ENCODE assay signal across 15 cellular contexts in the genomic region with DNA sequence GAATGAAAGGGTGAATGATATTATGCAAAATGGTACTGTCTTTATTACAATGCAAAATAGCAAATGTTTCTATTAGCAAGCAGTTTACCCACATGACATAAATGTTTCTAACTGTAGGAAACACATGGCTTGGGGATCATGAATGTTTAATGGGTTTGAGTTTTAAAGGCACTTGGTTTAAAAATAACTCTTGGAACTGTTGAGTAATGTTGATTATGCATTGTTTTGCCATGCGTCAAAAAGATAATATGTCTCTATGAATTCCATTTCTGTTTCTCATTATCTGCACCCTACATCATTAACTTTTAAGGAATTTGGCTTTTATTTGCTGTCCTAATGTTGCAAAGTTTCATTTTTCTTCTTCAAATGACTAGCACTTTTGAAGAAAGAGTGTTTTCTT.
DNase-seq lines count a peak whose midpoint lies in the region; TF ChIP-seq lines count a peak whose summit lies in the region.
"Had no signal": no experiment of that assay in that cellular context is flagged by ENCODE, and none has a peak within 500 bp of the region (broad histone marks: within the 10 kb centered on the region; RNA-seq: fewer than 3 reads in every experiment).

No MANE protein-coding gene starts in this region.

- CTCF ChIA-PET in MCF 10A (lab: Yijun Ruan, JAX): no interaction called here

- H3K36me3 Mint-ChIP-seq in MCF 10A (ENCODE audit: insufficient read depth, unreplicated experiment): no peaks in the 10 kb centered on the region

- POLR2A ChIA-PET in MCF 10A (lab: Yijun Ruan, JAX): interaction anchor here (0.6 kb wide), 1 partner anchor 81 kb away, joined by 4 read pairs; no protein-coding TSS in a partner anchor

- H3K27ac ChIP-seq in breast epithelium (no peak overlapping the region), smooth muscle cell (ENCODE audit: low read depth) (peak overlapping the region; percentile 65)
- H3K27ac ChIP-seq: suprapubic skin had no signal

- no peaks in the 10 kb centered on the region for H4K20me1 ChIP-seq in smooth muscle cell (ENCODE audit: low read depth)

- H3K27ac Mint-ChIP-seq in MCF 10A (ENCODE audit: low read depth, unreplicated experiment): peak overlapping the region; percentile 65
- H3K27ac Mint-ChIP-seq: activated CD4-positive, alpha-beta memory T cell treated with anti-CD3 and anti-CD28 coated beads, Interleukin-2, amount 10 ng/mL, durations not matched to agents 7 days and 5 days; activated naive CD4-positive, alpha-beta T cell treated with anti-CD3 and anti-CD28 coated beads for 36 hours; dendritic cell treated with granulocyte-macrophage colony-stimulating factor and Interleukin-4, amounts not matched to agents 40 ng/mL and 50 ng/mL, for 4 days; T-helper 1 cell treated with Interleukin-12 subunit alpha and Interleukin-12 subunit beta and Interleukin-4 antibody, amounts not matched to agents 30 μg/mL and 1 μg/mL, for 36 hours had no signal

- no peak overlapping the region for H3K4me3 Mint-ChIP-seq in MCF 10A (ENCODE audit: unreplicated experiment)
- H3K4me3 Mint-ChIP-seq: activated CD4-positive, alpha-beta memory T cell treated with anti-CD3 and anti-CD28 coated beads, Interleukin-2, amount 10 ng/mL, durations not matched to agents 7 days and 5 days; activated naive CD4-positive, alpha-beta T cell treated with anti-CD3 and anti-CD28 coated beads for 36 hours; dendritic cell treated with granulocyte-macrophage colony-stimulating factor and Interleukin-4, amounts not matched to agents 40 ng/mL and 50 ng/mL, for 4 days; T-helper 1 cell treated with Interleukin-12 subunit alpha and Interleukin-12 subunit beta and Interleukin-4 antibody, amounts not matched to agents 30 μg/mL and 1 μg/mL, for 36 hours had no signal

- H3K9ac ChIP-seq in adipocyte (ENCODE audit: low read length): peak overlapping the region; percentile 50
- no peak overlapping the region for H3K9ac ChIP-seq in smooth muscle cell (ENCODE audit: low read depth)

- H3K4me1 ChIP-seq in breast epithelium (no peaks in the 10 kb centered on the region), adipocyte (ENCODE audit: control insufficient read depth, insufficient read depth, low read length) (peaks cover 18% of the 10 kb centered on the region), smooth muscle cell (ENCODE audit: low read depth) (no peaks in the 10 kb centered on the region)
- H3K4me1 ChIP-seq: suprapubic skin had no signal

- H3K79me2 ChIP-seq in smooth muscle cell (ENCODE audit: low read depth): no peaks in the 10 kb centered on the region

- intact Hi-C loops in MCF 10A (cut with micrococcal nuclease) (no loop called here), breast epithelium (cut with DNase I; ENCODE audit: low total_unique reads) (no loop called here)

- H3K36me3 ChIP-seq in breast epithelium (no peaks in the 10 kb centered on the region), adipocyte (ENCODE audit: control insufficient read depth, insufficient read depth, low read length, severe bottlenecking) (no peaks in the 10 kb centered on the region), smooth muscle cell (ENCODE audit: low read depth) (no peaks in the 10 kb centered on the region)
- H3K36me3 ChIP-seq: suprapubic skin had no signal

- H3K4me2 ChIP-seq in smooth muscle cell: peak overlapping the region; percentile 44

- H3K27me3 Mint-ChIP-seq in MCF 10A (ENCODE audit: insufficient read depth, unreplicated experiment): no peaks in the 10 kb centered on the region
- H3K27me3 Mint-ChIP-seq: activated CD4-positive, alpha-beta memory T cell treated with anti-CD3 and anti-CD28 coated beads, Interleukin-2, amount 10 ng/mL, durations not matched to agents 7 days and 5 days; dendritic cell treated with granulocyte-macrophage colony-stimulating factor and Interleukin-4, amounts not matched to agents 40 ng/mL and 50 ng/mL, for 4 days had no signal

- TF ChIP-seq CTCF in MCF 10A (IDR thresholded peaks at IDR 0.05; ENCODE audit: unreplicated experiment): no peak
- no peak for TF ChIP-seq CTCF in breast epithelium (IDR thresholded peaks at IDR 0.05)
- TF ChIP-seq CTCF in smooth muscle cell (IDR thresholded peaks at IDR 0.05; ENCODE audit: borderline replicate concordance, insufficient read depth, poor library complexity, severe bottlenecking): no peak

- no peaks in the 10 kb centered on the region for H3F3A ChIP-seq in smooth muscle cell (ENCODE audit: low read depth)

- 12% methylated on average over 1 of the region's 1 CpG for WGBS in smooth muscle cell (ENCODE audit: low lambda C conversion rate)

- H3K27me3 ChIP-seq in breast epithelium: no peaks in the 10 kb centered on the region
- no peaks in the 10 kb centered on the region for H3K27me3 ChIP-seq in adipocyte (replicated peaks; ENCODE audit: control insufficient read depth, insufficient read depth, low read length)
- H3K27me3 ChIP-seq in smooth muscle cell (ENCODE audit: low read depth): no peaks in the 10 kb centered on the region
- H3K27me3 ChIP-seq: suprapubic skin had no signal

- no peaks in the 10 kb centered on the region for H3K9me3 Mint-ChIP-seq in MCF 10A (ENCODE audit: unreplicated experiment)

- BruUV-seq in MCF 10A (replicated peaks; lab: Mats Ljungman, UMichigan): no TSS peak

- TF ChIP-seq POLR2A in breast epithelium (IDR thresholded peaks at IDR 0.05): no peak

- H3K4me3 ChIP-seq in breast epithelium (no peak overlapping the region), adipocyte (ENCODE audit: low read length) (peak overlapping the region; percentile 9), smooth muscle cell (no peak overlapping the region)
- H3K4me3 ChIP-seq: suprapubic skin had no signal

- H3K9me3 ChIP-seq in breast epithelium (peaks cover 0 to 9% of the 10 kb centered on the region in 2 donors), adipocyte (ENCODE audit: control insufficient read depth, low read length) (no peaks in the 10 kb centered on the region), smooth muscle cell (replicated peaks; ENCODE audit: low read depth) (no peaks in the 10 kb centered on the region)
- H3K9me3 ChIP-seq: suprapubic skin had no signal

- DNase-seq in MCF 10A (ENCODE audit: unreplicated experiment): peak; percentile 30
- DNase-seq in breast epithelium (ENCODE audit: low spot score in 2 of 2): no peak
- DNase-seq in adipocyte (ENCODE audit: low read depth): peak; percentile 90
- peak; percentile 57 for DNase-seq in fibroblast of the conjunctiva (ENCODE audit: low read depth)
- no peak for DNase-seq in smooth muscle cell (lab: John Stamatoyannopoulos, UW; ENCODE audit: unreplicated experiment)
- no peak for DNase-seq in DMS53 treated with DMSO at 0.1 percent for 48 hours (lab: John Stamatoyannopoulos, UW; ENCODE audit: unreplicated experiment)
- DNase-seq in stimulated activated naive CD4-positive, alpha-beta T cell (lab: John Stamatoyannopoulos, UW): no peak
- no peak for DNase-seq in NCI-H446 (lab: John Stamatoyannopoulos, UW)
- DNase-seq: 8988T; activated CD4-positive, alpha-beta memory T cell treated with anti-CD3 and anti-CD28 coated beads, Interleukin-2, amount 10 ng/mL, durations not matched to agents 7 days and 5 days; activated naive CD4-positive, alpha-beta T cell treated with anti-CD3 and anti-CD28 coated beads for 36 hours; DND-41 had no signal

- H3K4me1 Mint-ChIP-seq in MCF 10A (ENCODE audit: insufficient read depth, unreplicated experiment): peaks cover 8% of the 10 kb centered on the region
- H3K4me1 Mint-ChIP-seq: activated CD4-positive, alpha-beta memory T cell treated with anti-CD3 and anti-CD28 coated beads, Interleukin-2, amount 10 ng/mL, durations not matched to agents 7 days and 5 days had no signal

- H2AFZ ChIP-seq in smooth muscle cell (ENCODE audit: low read depth): no peak overlapping the region

Comparison
In these comparisons a context has a peak if more than half of its experiments do, and no peak if none do; other contexts are left out.
1. DNase-seq: peak in MCF 10A (single experiment), adipocyte (single experiment) and fibroblast of the conjunctiva (single experiment); none in breast epithelium (0 of 2), smooth muscle cell (single experiment), DMS53 treated with DMSO at 0.1 percent for 48 hours (single experiment), stimulated activated naive CD4-positive, alpha-beta T cell (0 of 6) and NCI-H446 (0 of 2).